In genomic region chr5:14447958-14448881, GRCh38 we compare ENCODE assay signal across 8 cellular contexts.
A peak's percentile ranks its signal among the peaks of the same experiment; 100 is the strongest.
DNase-seq lines count a peak whose midpoint lies in the region; ATAC-seq, FAIRE-seq and TF ChIP-seq lines count a peak whose summit lies in the region.

No MANE protein-coding gene starts in this region.

- peak overlapping the region; percentile 25 to 95 (median 88) for H3K27ac Mint-ChIP-seq in brain
- H3K27ac Mint-ChIP-seq in nephron progenitor cell = peak overlapping the region; percentile 98

- peak; percentile 62 for ATAC-seq in HG03045 (IDR thresholded peaks at IDR 0.05; ENCODE audit: unreplicated experiment)

- FAIRE-seq in GM18507 (lab: Jason Lieb, UNC) = no peak

- H3K4me1 Mint-ChIP-seq in brain = peaks cover 99% of the 10 kb centered on the region
- H3K4me1 Mint-ChIP-seq in nephron progenitor cell = peaks cover 97% of the 10 kb centered on the region

- H3K9me3 Mint-ChIP-seq in brain (peaks cover 0 to 2% (median 0%) of the 10 kb centered on the region in 5 experiments), nephron progenitor cell (no peaks in the 10 kb centered on the region)

- peak; percentile 7 for DNase-seq in GM18507 (ENCODE audit: extremely low spot score, insufficient read length, low read depth)
- peak; percentile 56 for DNase-seq in nephron progenitor cell
- DNase-seq in mucosa of gallbladder (ENCODE audit: low spot score) = no peak
- no peak for DNase-seq in NOMO-1 treated with DMSO at 0.1 percent for 48 hours (lab: John Stamatoyannopoulos, UW; ENCODE audit: unreplicated experiment)
- DNase-seq in DMS53 (lab: John Stamatoyannopoulos, UW) = no peak
- no peak for DNase-seq in activated T-cell treated with anti-CD3 and anti-CD28 coated beads, Interleukin-2, amount 50 U/mL, for 1 hour

- H3K4me3 Mint-ChIP-seq in brain (peak overlapping the region in 3 of 5 experiments; percentile 28 to 51 (median 50)), nephron progenitor cell (no peak overlapping the region)

- peaks cover 33% of the 10 kb centered on the region for H3K36me3 Mint-ChIP-seq in brain
- H3K36me3 Mint-ChIP-seq in nephron progenitor cell (ENCODE audit: low read depth) = peaks cover 27% of the 10 kb centered on the region

- no peaks in the 10 kb centered on the region for H3K27me3 Mint-ChIP-seq in brain
- H3K27me3 Mint-ChIP-seq in nephron progenitor cell (ENCODE audit: low read depth, poor library complexity) = no peaks in the 10 kb centered on the region

- TF ChIP-seq CTCF in brain (conservative IDR thresholded peaks at IDR 0.05) (no peak), nephron progenitor cell (IDR thresholded peaks at IDR 0.05) (no peak)

Comparison
In these comparisons a context has a peak if more than half of its experiments do, and no peak if none do; other contexts are left out.
1. DNase-seq: peak in GM18507 (single experiment) and nephron progenitor cell (single experiment); none in mucosa of gallbladder (single experiment), NOMO-1 treated with DMSO at 0.1 percent for 48 hours (single experiment), DMS53 (single experiment) and activated T-cell treated with anti-CD3 and anti-CD28 coated beads, Interleukin-2, amount 50 U/mL, for 1 hour (single experiment).